In the genomic region with DNA sequence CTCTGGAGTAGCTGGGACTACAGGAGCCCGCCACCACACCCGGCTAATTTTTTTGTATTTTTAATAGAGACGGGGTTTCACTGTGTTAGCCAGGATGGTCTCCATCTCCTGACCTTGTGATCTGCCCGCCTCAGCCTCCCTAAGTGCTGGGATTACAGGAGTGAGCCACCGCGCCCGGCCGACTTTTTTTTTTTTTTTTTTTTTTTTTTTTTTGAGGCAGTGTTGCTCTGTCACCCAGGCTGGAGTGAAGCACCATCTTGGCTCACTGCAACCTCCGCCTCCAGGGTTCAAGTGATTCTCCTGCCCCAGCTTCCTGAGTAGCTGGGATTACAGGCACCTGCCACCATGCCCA, we compare ENCODE assay signal across 1 cellular context. TPM values are rescaled to one million over a fixed set of nuclear protein-coding genes. Genes with fewer than 3 reads are reported as not detected.
"Had no signal": no experiment of that assay in that cellular context is flagged by ENCODE, and none has a peak within 500 bp of the region (broad histone marks: within the 10 kb centered on the region; RNA-seq: fewer than 3 reads in every experiment).

No MANE protein-coding gene starts in this region.

RNA-seq across cellular contexts. Expression of gene FAXDC2, which starts 14.7 kb away (rescaled TPM):
- total RNA-seq: activated naive CD8-positive, alpha-beta T cell treated with anti-CD3 and anti-CD28 coated beads, Interleukin-2, amount 10 ng/mL, durations not matched to agents 7 days and 5 days had no signal
